1 cellular context compared by ENCODE assay signal in the genomic region with DNA sequence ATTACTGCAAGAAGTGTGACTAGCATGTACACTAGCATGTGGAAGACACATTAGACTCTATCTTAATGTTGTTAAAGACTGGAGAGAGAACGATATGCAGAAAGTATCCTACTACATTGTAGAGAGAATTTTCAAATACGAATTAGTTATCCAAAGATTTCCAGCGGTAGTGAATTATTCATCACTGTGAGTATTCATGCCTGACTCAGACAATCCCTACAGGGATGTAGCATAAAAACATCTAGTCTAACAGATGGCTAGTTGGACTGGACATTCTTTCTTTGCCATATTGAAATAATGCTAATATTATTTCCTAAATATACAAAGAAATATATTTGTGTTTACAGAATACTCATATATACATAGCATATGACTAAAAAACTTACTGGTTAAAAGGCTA.
TF ChIP-seq lines count a peak whose summit lies in the region.

No MANE protein-coding gene starts in this region.

TF ChIP-seq in IMR-90, 13 proteins besides CTCF, POLR2A, EP300 and RAD21 (continued from another document):
- TF ChIP-seq, protein P1, sequence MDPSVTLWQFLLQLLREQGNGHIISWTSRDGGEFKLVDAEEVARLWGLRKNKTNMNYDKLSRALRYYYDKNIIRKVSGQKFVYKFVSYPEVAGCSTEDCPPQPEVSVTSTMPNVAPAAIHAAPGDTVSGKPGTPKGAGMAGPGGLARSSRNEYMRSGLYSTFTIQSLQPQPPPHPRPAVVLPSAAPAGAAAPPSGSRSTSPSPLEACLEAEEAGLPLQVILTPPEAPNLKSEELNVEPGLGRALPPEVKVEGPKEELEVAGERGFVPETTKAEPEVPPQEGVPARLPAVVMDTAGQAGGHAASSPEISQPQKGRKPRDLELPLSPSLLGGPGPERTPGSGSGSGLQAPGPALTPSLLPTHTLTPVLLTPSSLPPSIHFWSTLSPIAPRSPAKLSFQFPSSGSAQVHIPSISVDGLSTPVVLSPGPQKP (IDR thresholded peaks at IDR 0.05; ENCODE audit: borderline replicate concordance, low read depth, low read length), result no peak
- TF ChIP-seq, protein P2, sequence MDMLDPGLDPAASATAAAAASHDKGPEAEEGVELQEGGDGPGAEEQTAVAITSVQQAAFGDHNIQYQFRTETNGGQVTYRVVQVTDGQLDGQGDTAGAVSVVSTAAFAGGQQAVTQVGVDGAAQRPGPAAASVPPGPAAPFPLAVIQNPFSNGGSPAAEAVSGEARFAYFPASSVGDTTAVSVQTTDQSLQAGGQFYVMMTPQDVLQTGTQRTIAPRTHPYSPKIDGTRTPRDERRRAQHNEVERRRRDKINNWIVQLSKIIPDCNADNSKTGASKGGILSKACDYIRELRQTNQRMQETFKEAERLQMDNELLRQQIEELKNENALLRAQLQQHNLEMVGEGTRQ (IDR thresholded peaks at IDR 0.05; ENCODE audit: low read depth, low read length), result no peak
- no peak for TF ChIP-seq RFX5 (IDR thresholded peaks at IDR 0.05; ENCODE audit: low read depth, low read length)
- TF ChIP-seq MXI1 (IDR thresholded peaks at IDR 0.05; ENCODE audit: borderline replicate concordance, low read depth, low read length), result no peak
